23 cellular contexts compared by ENCODE assay signal in the genomic region with DNA sequence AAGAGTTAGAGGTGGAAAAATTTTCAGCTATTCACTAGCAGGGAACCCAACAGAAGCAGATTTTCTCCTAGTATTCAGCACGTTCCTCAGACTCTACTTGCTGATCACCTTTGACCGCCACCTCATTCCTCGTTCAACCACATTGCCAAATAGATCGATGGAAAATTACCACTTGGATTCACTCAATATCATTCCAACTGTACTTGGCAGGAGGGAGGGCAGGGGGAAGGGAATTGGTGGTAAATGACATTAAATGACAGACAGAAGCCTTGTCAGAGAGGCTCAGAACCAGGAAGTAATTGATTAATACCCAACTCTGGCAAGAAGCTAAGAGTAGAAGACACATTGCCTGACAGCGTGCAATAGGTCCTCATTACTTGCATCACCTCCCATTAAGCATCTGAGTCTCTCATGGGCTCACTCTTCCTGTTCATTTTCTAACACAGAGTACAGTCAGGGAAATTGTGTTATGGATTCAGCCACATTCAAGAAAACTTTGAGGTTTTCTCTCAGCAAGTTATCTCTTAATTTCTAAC.
"Had no signal": no experiment of that assay in that cellular context is flagged by ENCODE, and none has a peak within 500 bp of the region (broad histone marks: within the 10 kb centered on the region; RNA-seq: fewer than 3 reads in every experiment).

No MANE protein-coding gene starts in this region.

- H3K4me3 ChIP-seq: ascending aorta, heart right ventricle, left lung, lower lobe of right lung, transverse colon had no signal

- H3K9me3 ChIP-seq: ascending aorta, lower lobe of right lung, transverse colon had no signal

- H3K36me3 ChIP-seq: ascending aorta, heart right ventricle, left lung, lower lobe of right lung, transverse colon had no signal

- ATAC-seq: esophagus mucosa; heart right ventricle; left lung; lower lobe of right lung; natural killer cell treated with Interleukin-12 subunit alpha and Interleukin-12 subunit beta and Interleukin-15 and Interleukin-18, amount 100 ng/mL, for 72 hours; right cardiac atrium had no signal

- H3K4me1 ChIP-seq: left lung, lower lobe of right lung, transverse colon had no signal

- H3K27ac ChIP-seq: ascending aorta, heart right ventricle, left lung, lower lobe of right lung, transverse colon had no signal

- H3K27me3 ChIP-seq: ascending aorta, heart right ventricle, left lung, transverse colon had no signal

- DNase-seq: activated CD4-positive, alpha-beta memory T cell treated with anti-CD3 and anti-CD28 coated beads for 36 hours; activated CD4-positive, alpha-beta T cell treated with anti-CD3 and anti-CD28 coated beads, Interleukin-2, amount 10 ng/mL, durations not matched to agents 24 days and 14 days; activated CD4-positive, CD25-positive, alpha-beta regulatory T cell treated with anti-CD3 and anti-CD28 coated beads, Interleukin-2, amount 50 U/mL, for 72 hours; activated CD8-positive, alpha-beta memory T cell treated with anti-CD3 and anti-CD28 coated beads, Interleukin-2, amount 50 U/mL, for 4 hours; activated gamma-delta T cell; activated naive CD4-positive, alpha-beta T cell treated with anti-CD3 and anti-CD28 coated beads, Interleukin-2, amount 10 ng/mL, durations not matched to agents 7 days and 5 days; activated naive CD8-positive, alpha-beta T cell treated with anti-CD3 and anti-CD28 coated beads, Interleukin-2, amount 10 ng/mL, durations not matched to agents 7 days and 5 days; activated T-cell treated with anti-CD3 and anti-CD28 coated beads, Interleukin-2, amount 50 U/mL, for 1 hour; caudate nucleus; endodermal cell; foreskin melanocyte; heart right ventricle; left lung; lower lobe of right lung; mesendoderm; posterior cingulate gyrus; right cardiac atrium; stimulated activated CD4-positive, alpha-beta T cell treated with anti-CD3 and anti-CD28 coated beads, Interleukin-2, amount 100 ng/mL, for 48 hours; stimulated activated naive CD4-positive, alpha-beta T cell treated with Interleukin-2 at 50 U/mL for 16 hours; transverse colon had no signal
